15 cellular contexts compared by ENCODE assay signal in the genomic region with DNA sequence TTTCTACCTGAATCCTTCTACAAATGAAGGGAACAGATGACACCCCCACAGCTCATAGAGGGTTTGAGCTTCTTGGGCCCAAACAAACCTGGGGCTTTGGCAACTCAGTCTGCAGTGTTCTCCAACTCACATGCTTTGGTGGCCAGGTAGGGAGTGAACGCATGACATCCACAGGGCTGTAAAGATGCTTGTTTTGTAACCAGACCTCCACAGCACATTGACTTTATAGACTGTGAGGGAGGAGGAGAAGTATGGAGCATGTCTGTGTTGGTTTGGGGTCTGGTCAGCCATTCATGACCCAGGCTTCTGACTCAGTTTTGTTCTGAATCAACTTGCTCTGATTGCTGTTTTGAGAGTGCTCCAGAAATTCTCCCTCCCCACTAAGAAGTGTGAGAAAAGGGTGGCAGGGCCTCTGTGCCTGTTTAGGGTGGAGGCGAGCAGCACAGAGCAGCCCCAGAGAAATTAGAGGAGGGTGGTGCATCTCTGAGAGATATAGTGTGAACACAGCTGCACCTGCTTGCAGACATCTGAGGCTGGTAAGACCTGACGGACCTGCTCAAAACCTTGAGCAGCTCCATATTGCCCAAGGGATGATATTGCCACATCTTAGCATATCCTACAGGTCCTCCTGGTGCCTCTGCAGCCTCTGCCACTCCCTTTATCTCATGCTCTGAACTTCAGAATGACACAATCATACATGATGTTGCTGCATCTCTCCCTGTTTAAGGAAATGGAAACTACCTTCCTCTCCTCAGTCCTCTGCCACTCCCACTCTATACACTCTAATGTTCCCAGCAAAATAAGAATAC.
"Had no signal": no experiment of that assay in that cellular context is flagged by ENCODE, and none has a peak within 500 bp of the region (broad histone marks: within the 10 kb centered on the region; RNA-seq: fewer than 3 reads in every experiment).

No MANE protein-coding gene starts in this region.

- H3K36me3 ChIP-seq: colonic mucosa, gastrocnemius medialis, thyroid gland, vagina had no signal

- H3K9me3 Mint-ChIP-seq: activated CD4-positive, alpha-beta memory T cell treated with anti-CD3 and anti-CD28 coated beads, Interleukin-2, amount 10 ng/mL, durations not matched to agents 7 days and 5 days; T-helper 2 cell treated with Interferon-gamma antibody and Interleukin-4, amounts not matched to agents 5 μg/mL and 100 μg/mL, for 36 hours had no signal

- H3K27me3 ChIP-seq: colonic mucosa, gastrocnemius medialis, thyroid gland, vagina had no signal

- H3K4me1 Mint-ChIP-seq: activated CD4-positive, alpha-beta memory T cell treated with anti-CD3 and anti-CD28 coated beads, Interleukin-2, amount 10 ng/mL, durations not matched to agents 7 days and 5 days had no signal

- H3K9me3 ChIP-seq: colonic mucosa, gastrocnemius medialis, thyroid gland, vagina had no signal

- H3K27ac Mint-ChIP-seq: activated CD4-positive, alpha-beta memory T cell treated with anti-CD3 and anti-CD28 coated beads, Interleukin-2, amount 10 ng/mL, durations not matched to agents 7 days and 5 days; activated T-cell treated with anti-CD3 and anti-CD28 coated beads, Interleukin-2, amount 50 U/mL, for 72 hours; T-helper 2 cell treated with Interferon-gamma antibody and Interleukin-4, amounts not matched to agents 5 μg/mL and 100 μg/mL, for 36 hours had no signal

- H3K27ac ChIP-seq: colonic mucosa, gastrocnemius medialis, parathyroid adenoma, thyroid gland, vagina had no signal

- H3K4me3 Mint-ChIP-seq: activated CD4-positive, alpha-beta memory T cell treated with anti-CD3 and anti-CD28 coated beads, Interleukin-2, amount 10 ng/mL, durations not matched to agents 7 days and 5 days; activated T-cell treated with anti-CD3 and anti-CD28 coated beads, Interleukin-2, amount 50 U/mL, for 72 hours; T-helper 2 cell treated with Interferon-gamma antibody and Interleukin-4, amounts not matched to agents 5 μg/mL and 100 μg/mL, for 36 hours had no signal

- ATAC-seq: activated T-cell treated with anti-CD3 and anti-CD28 coated beads, Interleukin-2, amount 50 U/mL, for 72 hours; gastrocnemius medialis; left ventricle myocardium superior had no signal

- DNase-seq: activated CD4-positive, alpha-beta memory T cell treated with anti-CD3 and anti-CD28 coated beads, Interleukin-2, amount 10 ng/mL, durations not matched to agents 7 days and 5 days; activated CD4-positive, alpha-beta T cell treated with anti-CD3 and anti-CD28 coated beads for 1 hour; activated CD8-positive, alpha-beta memory T cell treated with anti-CD3 and anti-CD28 coated beads, Interleukin-2, amount 50 U/mL, for 4 hours; activated gamma-delta T cell treated with Interleukin-2 at 50 U/mL for 16 hours; activated T-cell treated with anti-CD3 and anti-CD28 coated beads, Interleukin-2, amount 50 U/mL, for 72 hours; caudate nucleus; colonic mucosa; gastrocnemius medialis; kidney; left ventricle myocardium superior; stimulated activated CD4-positive, alpha-beta T cell treated with anti-CD3 and anti-CD28 coated beads, Interleukin-4, amount 100 ng/mL, for 24 hours; thyroid gland had no signal

- H3K4me3 ChIP-seq: colonic mucosa, gastrocnemius medialis, thyroid gland, vagina had no signal

- H3K4me1 ChIP-seq: colonic mucosa, gastrocnemius medialis, parathyroid adenoma, thyroid gland, vagina had no signal
